ENCODE assay signal across 14 cellular contexts in the genomic region with DNA sequence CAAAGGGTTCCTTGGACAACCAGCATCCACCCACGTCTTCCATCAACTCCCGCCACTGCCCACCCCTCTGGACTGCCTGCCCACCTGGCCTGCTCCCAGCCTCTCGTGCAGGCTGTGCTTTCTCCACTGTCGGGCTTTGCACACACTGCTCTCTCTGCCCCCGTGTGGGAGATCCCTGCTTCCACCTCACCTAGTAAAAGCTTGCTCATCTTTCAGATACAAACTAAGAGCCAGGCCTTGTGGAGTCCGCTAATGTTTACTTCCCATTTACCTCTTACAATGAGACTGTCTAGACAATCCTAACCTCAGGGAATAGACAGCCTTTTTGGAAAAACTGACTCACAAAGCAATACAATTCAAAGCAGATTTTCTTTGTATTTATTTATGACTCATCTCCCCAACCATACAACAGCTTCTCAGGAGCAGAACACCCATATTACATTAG.
DNase-seq lines count a peak whose midpoint lies in the region; ATAC-seq, FAIRE-seq and TF ChIP-seq lines count a peak whose summit lies in the region.
"Had no signal": no experiment of that assay in that cellular context is flagged by ENCODE, and none has a peak within 500 bp of the region (broad histone marks: within the 10 kb centered on the region; RNA-seq: fewer than 3 reads in every experiment).

No MANE protein-coding gene starts in this region.

- no peaks in the 10 kb centered on the region for H3K27me3 Mint-ChIP-seq in activated T-cell treated with anti-CD3 and anti-CD28 coated beads, Interleukin-2, amount 50 U/mL, for 72 hours (ENCODE audit: low read depth)
- no peaks in the 10 kb centered on the region for H3K27me3 Mint-ChIP-seq in activated T-cell treated with anti-CD3 and anti-CD28 coated beads, Interleukin-2, amount 50 U/mL, for 24 hours
- no peaks in the 10 kb centered on the region for H3K27me3 Mint-ChIP-seq in T-helper 17 cell

- H3K9ac ChIP-seq in PC-3 (ENCODE audit: low read length): no peak overlapping the region

- no peaks in the 10 kb centered on the region for H3F3A ChIP-seq in PC-3 (ENCODE audit: low read length, unreplicated experiment)

- H3K4me1 ChIP-seq in PC-3 (ENCODE audit: insufficient read depth, low read length): peaks cover 13% of the 10 kb centered on the region

- BruUV-seq in PC-3 (replicated peaks; lab: Mats Ljungman, UMichigan): no TSS peak

- no peak overlapping the region for H3K27ac ChIP-seq in PC-3 (ENCODE audit: low read length)
- H3K27ac ChIP-seq: SK-N-MC, spleen had no signal

- CTCF ChIA-PET in PC-3 (lab: Charles Lee): no interaction called here

- TF ChIP-seq CTCF in PC-3 (conservative IDR thresholded peaks at IDR 0.05; ENCODE audit: low read depth, low read length): no peak
- peak; percentile 12 for TF ChIP-seq CTCF in epithelial cell of esophagus (IDR thresholded peaks at IDR 0.05; ENCODE audit: insufficient read depth, low read depth, low read length, missing control alignments)

- H2AFZ ChIP-seq in PC-3 (ENCODE audit: low read length): no peak overlapping the region

- POLR2A ChIA-PET in PC-3 (lab: Charles Lee; ENCODE audit: unreplicated experiment): interaction anchor here (0.6 kb wide), 1 partner anchor 70 kb away, joined by 4 read pairs; no protein-coding TSS in a partner anchor

- H3K27me3 ChIP-seq in PC-3 (ENCODE audit: low read length): no peaks in the 10 kb centered on the region
- H3K27me3 ChIP-seq: spleen had no signal

- no peak overlapping the region for H3K4me3 Mint-ChIP-seq in activated T-cell treated with anti-CD3 and anti-CD28 coated beads, Interleukin-2, amount 50 U/mL, for 72 hours
- H3K4me3 Mint-ChIP-seq in activated T-cell treated with anti-CD3 and anti-CD28 coated beads, Interleukin-2, amount 50 U/mL, for 24 hours: no peak overlapping the region
- H3K4me3 Mint-ChIP-seq in T-helper 17 cell: no peak overlapping the region
- H3K4me3 Mint-ChIP-seq: activated CD8-positive, alpha-beta T cell treated with anti-CD3 and anti-CD28 coated beads, Interleukin-2, amount 10 ng/mL, durations not matched to agents 7 days and 5 days had no signal

- no peak for DNase-seq in activated T-cell treated with anti-CD3 and anti-CD28 coated beads, Interleukin-2, amount 50 U/mL, for 72 hours
- DNase-seq in activated T-cell treated with anti-CD3 and anti-CD28 coated beads, Interleukin-2, amount 50 U/mL, for 24 hours: no peak
- DNase-seq in PC-3 (no peak), epithelial cell of esophagus (ENCODE audit: low read depth) (peak; percentile 89), skeletal muscle cell (ENCODE audit: low read depth) (peak; percentile 34), GM12891 (ENCODE audit: insufficient read length, low spot score) (no peak), T-helper 17 cell (no peak), NCI-H524 treated with DMSO at 0.1 percent for 48 hours (lab: John Stamatoyannopoulos, UW) (no peak)
- DNase-seq: activated CD8-positive, alpha-beta T cell treated with anti-CD3 and anti-CD28 coated beads, Interleukin-2, amount 10 ng/mL, durations not matched to agents 7 days and 5 days; aorta; mucosa of descending colon; NCI-H2171 treated with DMSO at 0.1 percent for 48 hours; spleen had no signal

- no peak for TF ChIP-seq POLR2A in GM12891 (IDR thresholded peaks at IDR 0.05; ENCODE audit: low read depth, low read length)

- H3K36me3 Mint-ChIP-seq in activated T-cell treated with anti-CD3 and anti-CD28 coated beads, Interleukin-2, amount 50 U/mL, for 72 hours (ENCODE audit: insufficient read depth in 2 of 2): peaks cover 0 to 3% of the 10 kb centered on the region in 2 donors
- H3K36me3 Mint-ChIP-seq in activated T-cell treated with anti-CD3 and anti-CD28 coated beads, Interleukin-2, amount 50 U/mL, for 24 hours (ENCODE audit: low read depth): peaks cover 87% of the 10 kb centered on the region
- peaks cover 22% of the 10 kb centered on the region for H3K36me3 Mint-ChIP-seq in T-helper 17 cell (ENCODE audit: low read depth)

- H3K9me3 Mint-ChIP-seq in activated T-cell treated with anti-CD3 and anti-CD28 coated beads, Interleukin-2, amount 50 U/mL, for 72 hours: no peaks in the 10 kb centered on the region
- H3K9me3 Mint-ChIP-seq in activated T-cell treated with anti-CD3 and anti-CD28 coated beads, Interleukin-2, amount 50 U/mL, for 24 hours: no peaks in the 10 kb centered on the region

- H3K4me2 ChIP-seq in PC-3 (ENCODE audit: low read length): no peak overlapping the region

- no peaks in the 10 kb centered on the region for H3K9me2 ChIP-seq in PC-3 (replicated peaks; ENCODE audit: low read length)

- peak overlapping the region; percentile 40 for H3K27ac Mint-ChIP-seq in activated T-cell treated with anti-CD3 and anti-CD28 coated beads, Interleukin-2, amount 50 U/mL, for 72 hours
- no peak overlapping the region for H3K27ac Mint-ChIP-seq in activated T-cell treated with anti-CD3 and anti-CD28 coated beads, Interleukin-2, amount 50 U/mL, for 24 hours
- no peak overlapping the region for H3K27ac Mint-ChIP-seq in T-helper 17 cell
- H3K27ac Mint-ChIP-seq: activated CD8-positive, alpha-beta T cell treated with anti-CD3 and anti-CD28 coated beads, Interleukin-2, amount 10 ng/mL, durations not matched to agents 7 days and 5 days had no signal

- H3K9me3 ChIP-seq in PC-3 (ENCODE audit: low read length) (no peaks in the 10 kb centered on the region), T-helper 17 cell (ENCODE audit: control insufficient read depth, low read length, poor library complexity, severe bottlenecking) (no peaks in the 10 kb centered on the region)
- H3K9me3 ChIP-seq: mucosa of descending colon, spleen had no signal

- intact Hi-C loops in PC-3 (cut with micrococcal nuclease): loop anchor here (10.0 kb wide), 1 partner anchor 353 kb away; no protein-coding TSS in a partner anchor

- ATAC-seq in activated T-cell treated with anti-CD3 and anti-CD28 coated beads, Interleukin-2, amount 50 U/mL, for 72 hours (replicated peaks in 1 of 2): no peak
- peak; percentile 15; the same call in 1 of the 2 replicates for ATAC-seq in PC-3
- ATAC-seq in T-helper 17 cell: no peak
- ATAC-seq: activated CD8-positive, alpha-beta T cell treated with anti-CD3 and anti-CD28 coated beads, Interleukin-2, amount 10 ng/mL, durations not matched to agents 7 days and 5 days; mucosa of descending colon had no signal

- H3K36me3 ChIP-seq in PC-3 (ENCODE audit: low read depth, low read length): no peaks in the 10 kb centered on the region

- H4K20me1 ChIP-seq in PC-3 (ENCODE audit: low read length): no peaks in the 10 kb centered on the region

- peaks cover 6% of the 10 kb centered on the region for H3K4me1 Mint-ChIP-seq in activated T-cell treated with anti-CD3 and anti-CD28 coated beads, Interleukin-2, amount 50 U/mL, for 72 hours (ENCODE audit: low read depth)
- H3K4me1 Mint-ChIP-seq in activated T-cell treated with anti-CD3 and anti-CD28 coated beads, Interleukin-2, amount 50 U/mL, for 24 hours (ENCODE audit: low read depth): peaks cover 8% of the 10 kb centered on the region
- no peaks in the 10 kb centered on the region for H3K4me1 Mint-ChIP-seq in T-helper 17 cell

- no peaks in the 10 kb centered on the region for H3K79me2 ChIP-seq in PC-3 (ENCODE audit: low read length)

- no peak for FAIRE-seq in GM12891 (lab: Jason Lieb, UNC)

- H3K4me3 ChIP-seq in PC-3 (ENCODE audit: low read length) (no peak overlapping the region), epithelial cell of esophagus (ENCODE audit: low read length) (no peak overlapping the region), skeletal muscle cell (ENCODE audit: low read depth, low read length) (no peak overlapping the region)
- H3K4me3 ChIP-seq: mucosa of descending colon, SK-N-MC, spleen had no signal

TF ChIP-seq in GM12891, 5 proteins besides CTCF, POLR2A, EP300 and RAD21:
- TF ChIP-seq POLR2AphosphoS5 (IDR thresholded peaks at IDR 0.05; ENCODE audit: low read depth, low read length) (no peak), SPI1 (IDR thresholded peaks at IDR 0.05; ENCODE audit: low read depth, low read length) (no peak), POU2F2 (IDR thresholded peaks at IDR 0.05; ENCODE audit: low read depth, low read length) (no peak), TAF1 (IDR thresholded peaks at IDR 0.05; ENCODE audit: low read depth, low read length) (no peak), PAX5 (IDR thresholded peaks at IDR 0.05; ENCODE audit: insufficient read depth, low read length, severe bottlenecking) (no peak)

Comparison
In these comparisons a context has a peak if more than half of its experiments do, and no peak if none do; other contexts are left out.
1. DNase-seq: peak in epithelial cell of esophagus (single experiment) and skeletal muscle cell (single experiment); none in activated T-cell treated with anti-CD3 and anti-CD28 coated beads, Interleukin-2, amount 50 U/mL, for 72 hours (0 of 2), activated T-cell treated with anti-CD3 and anti-CD28 coated beads, Interleukin-2, amount 50 U/mL, for 24 hours (single experiment), PC-3 (single experiment), GM12891 (single experiment), T-helper 17 cell (0 of 3) and NCI-H524 treated with DMSO at 0.1 percent for 48 hours (single experiment).